Comparison of ENCODE assay signal across 1 cellular context in genomic region chr17:42798383-42799380, GRCh38.
TF ChIP-seq lines count a peak whose summit lies in the region.

CNTD1 (plus strand) TSS chr17:42798861; CDS start chr17:42799068, 207 bp downstream.
COA3 (minus strand) TSS chr17:42798704; CDS start chr17:42798681, 23 bp downstream.

TF ChIP-seq in HepG2, 621 proteins besides CTCF, POLR2A, EP300 and RAD21 (continued from another document and continues in another):
- TF ChIP-seq TRIM22 (IDR thresholded peaks at IDR 0.05) = no peak
- no peak for TF ChIP-seq DZIP1 (CRISPR knock-in tag; IDR thresholded peaks at IDR 0.05)
- TF ChIP-seq ZBTB1 (CRISPR knock-in tag; IDR thresholded peaks at IDR 0.05; ENCODE audit: borderline replicate concordance) = peak; percentile 27; the same call in 1 of the 2 replicates
- TF ChIP-seq ZNF225 (CRISPR knock-in tag; IDR thresholded peaks at IDR 0.05) = peak; percentile 96
- peak; percentile 81 for TF ChIP-seq DNMT3B (CRISPR knock-in tag; conservative IDR thresholded peaks at IDR 0.05)
- TF ChIP-seq ZNF784 (CRISPR knock-in tag; IDR thresholded peaks at IDR 0.05; ENCODE audit: borderline replicate concordance) = peak; percentile 95; the same call in 1 of the 2 replicates
- no peak for TF ChIP-seq ZNF24 (IDR thresholded peaks at IDR 0.05)
- TF ChIP-seq ZNF160 (CRISPR knock-in tag; IDR thresholded peaks at IDR 0.05) = peak; percentile 92
- TF ChIP-seq IKZF4 (CRISPR knock-in tag; IDR thresholded peaks at IDR 0.05; ENCODE audit: borderline replicate concordance, low read depth, not compliant biosample characterization) = peak; percentile 94
- TF ChIP-seq RERE (CRISPR knock-in tag; IDR thresholded peaks at IDR 0.05; ENCODE audit: low read depth) = peak; percentile 18; the same call in 1 of the 2 replicates
- no peak for TF ChIP-seq ISX (CRISPR knock-in tag; conservative IDR thresholded peaks at IDR 0.05)
- peak; percentile 99 for TF ChIP-seq ZFX (CRISPR knock-in tag; IDR thresholded peaks at IDR 0.05; ENCODE audit: low read depth)
- peak; percentile 97 for TF ChIP-seq GMEB1 (CRISPR knock-in tag; IDR thresholded peaks at IDR 0.05; ENCODE audit: borderline replicate concordance)
- TF ChIP-seq ZNF264 (CRISPR knock-in tag; IDR thresholded peaks at IDR 0.05) = peak; percentile 75; the same call in 1 of the 2 replicates
- TF ChIP-seq SAP130 (CRISPR knock-in tag; IDR thresholded peaks at IDR 0.05; ENCODE audit: low read depth) = peak; percentile 96
- peak; percentile 75 for TF ChIP-seq HNRNPLL (IDR thresholded peaks at IDR 0.05; ENCODE audit: low read depth, low read length, poor library complexity, severe bottlenecking)
- TF ChIP-seq ZHX1 (CRISPR knock-in tag; IDR thresholded peaks at IDR 0.05; ENCODE audit: low read depth) = peak; percentile 97
- peak; percentile 87 for TF ChIP-seq UBTF (CRISPR knock-in tag; IDR thresholded peaks at IDR 0.05)
- peak; percentile 89 for TF ChIP-seq ZNF501 (CRISPR knock-in tag; IDR thresholded peaks at IDR 0.05)
- TF ChIP-seq ZNF605 (CRISPR knock-in tag; IDR thresholded peaks at IDR 0.05) = peak; percentile 93
- peak; percentile 95 for TF ChIP-seq ZNF331 (CRISPR knock-in tag; IDR thresholded peaks at IDR 0.05)
- peak; percentile 73 for TF ChIP-seq ZBTB43 (CRISPR knock-in tag; conservative IDR thresholded peaks at IDR 0.05)
